Comparison of ENCODE assay signal across 10 cellular contexts in genomic region chr3:36991147-36991546, GRCh38. TPM values are rescaled to one million over a fixed set of nuclear protein-coding genes. Genes with fewer than 3 reads are reported as not detected.
DNase-seq lines count a peak whose midpoint lies in the region; ATAC-seq and TF ChIP-seq lines count a peak whose summit lies in the region.
"Had no signal": no experiment of that assay in that cellular context is flagged by ENCODE, and none has a peak within 500 bp of the region (broad histone marks: within the 10 kb centered on the region; RNA-seq: fewer than 3 reads in every experiment).

No MANE protein-coding gene starts in this region.

- intact Hi-C loops in Right ventricle myocardium superior (cut with DNase I): no loop called here
- intact Hi-C loops in ascending aorta (cut with DNase I): loop anchor here (5.0 to 10.0 kb wide), 2 partner anchors 61 to 1144 kb away; partner anchors contain the start of genes ACAA1 and MYD88

- H3K4me3 ChIP-seq in cardiac muscle cell: peak overlapping the region; percentile 69
- H3K4me3 ChIP-seq in ascending aorta: peak overlapping the region; percentile 70 to 81
- H3K4me3 ChIP-seq in mesendoderm (ENCODE audit: low read length): peak overlapping the region; percentile 12
- H3K4me3 ChIP-seq in upper lobe of left lung: peak overlapping the region in 3 of 4 donors; percentile 61 to 76 (median 61)

- no peak for DNase-seq in cardiac muscle cell (ENCODE audit: low read depth in 1 of 2, low spot score in 1 of 2)
- no peak for DNase-seq in Right ventricle myocardium superior
- no peak for DNase-seq in ascending aorta (ENCODE audit: low spot score in 2 of 2)
- no peak for DNase-seq in mesendoderm
- DNase-seq in upper lobe of left lung: no peak
- DNase-seq in NCI-H82 (lab: John Stamatoyannopoulos, UW): no peak
- DNase-seq in NCI-H1048 (lab: John Stamatoyannopoulos, UW): no peak
- DNase-seq: DMS 273 treated with DMSO at 0.1 percent for 48 hours, pancreas had no signal

- H3K27ac ChIP-seq in cardiac muscle cell: peak overlapping the region; percentile 98
- H3K27ac ChIP-seq in ascending aorta: peak overlapping the region; percentile 99
- no peak overlapping the region for H3K27ac ChIP-seq in mesendoderm (ENCODE audit: low read depth, low read length)
- H3K27ac ChIP-seq in upper lobe of left lung: peak overlapping the region; percentile 95 to 100 (median 99)

- H3K4ac ChIP-seq in mesendoderm (ENCODE audit: low read depth, low read length): no peak overlapping the region

- H3K23ac ChIP-seq in mesendoderm (ENCODE audit: low read length): no peak overlapping the region

- H3K4me2 ChIP-seq in mesendoderm (ENCODE audit: low read length): peak overlapping the region; percentile 82

- H3K9me3 ChIP-seq in cardiac muscle cell (ENCODE audit: low read depth) (no peaks in the 10 kb centered on the region), ascending aorta (no peaks in the 10 kb centered on the region), upper lobe of left lung (no peaks in the 10 kb centered on the region)
- H3K9me3 ChIP-seq: pancreas had no signal

- no peak for ATAC-seq in Right ventricle myocardium superior (ENCODE audit: poor library complexity)
- no peak for ATAC-seq in upper lobe of left lung (ENCODE audit: low FRiP score in 2 of 2)
- ATAC-seq in HG03025 (IDR thresholded peaks at IDR 0.05; ENCODE audit: low FRiP score, unreplicated experiment): no peak
- ATAC-seq: pancreas had no signal

- no CpG with 5 or more reads among the region's 3 CpGs for WGBS in mesendoderm (ENCODE audit: extremely low coverage, insufficient coverage, low lambda C conversion rate)
- WGBS in upper lobe of left lung, 2 donors: 58% methylated on average over 3 of the region's 3 CpGs

- peaks cover 33% of the 10 kb centered on the region for H3K79me2 ChIP-seq in mesendoderm (ENCODE audit: control insufficient read depth, insufficient read depth, low read length)

- H2BK15ac ChIP-seq in mesendoderm (replicated peaks; ENCODE audit: low read depth): no peak overlapping the region

- no peak for TF ChIP-seq POLR2A in upper lobe of left lung (IDR thresholded peaks at IDR 0.05)

- H2BK120ac ChIP-seq in mesendoderm (ENCODE audit: low read depth, low read length): no peak overlapping the region

- no peaks in the 10 kb centered on the region for H3K27me3 ChIP-seq in cardiac muscle cell
- H3K27me3 ChIP-seq in ascending aorta: no peaks in the 10 kb centered on the region
- H3K27me3 ChIP-seq in mesendoderm (ENCODE audit: insufficient read depth, low read length, poor library complexity): no peaks in the 10 kb centered on the region
- no peaks in the 10 kb centered on the region for H3K27me3 ChIP-seq in upper lobe of left lung
- H3K27me3 ChIP-seq: pancreas had no signal

- H3K36me3 ChIP-seq in cardiac muscle cell: peaks cover 11% of the 10 kb centered on the region
- H3K36me3 ChIP-seq in ascending aorta: peaks cover 17 to 18% of the 10 kb centered on the region in 2 donors
- no peaks in the 10 kb centered on the region for H3K36me3 ChIP-seq in mesendoderm (ENCODE audit: control insufficient read depth, insufficient read depth, low read length)
- H3K36me3 ChIP-seq in upper lobe of left lung: peaks cover 4 to 18% (median 9%) of the 10 kb centered on the region in 4 donors

- H3K4me1 ChIP-seq in cardiac muscle cell (ENCODE audit: low read depth): peaks cover 42% of the 10 kb centered on the region
- H3K4me1 ChIP-seq in ascending aorta: peaks cover 17 to 42% of the 10 kb centered on the region in 2 donors
- peaks cover 11% of the 10 kb centered on the region for H3K4me1 ChIP-seq in mesendoderm (ENCODE audit: control insufficient read depth, low read depth, low read length)
- peaks cover 42 to 58% (median 49%) of the 10 kb centered on the region in 4 donors for H3K4me1 ChIP-seq in upper lobe of left lung

- peaks cover 7% of the 10 kb centered on the region for H3K79me1 ChIP-seq in mesendoderm (ENCODE audit: low read length)

- TF ChIP-seq EP300 in upper lobe of left lung (IDR thresholded peaks at IDR 0.05): no peak

- H2BK5ac ChIP-seq in mesendoderm (ENCODE audit: low read length): no peak overlapping the region

- peak overlapping the region; percentile 99 for H3K9ac ChIP-seq in mesendoderm (ENCODE audit: low read length)

- H2AK5ac ChIP-seq in mesendoderm (ENCODE audit: low read length): no peak overlapping the region

- H3K18ac ChIP-seq in mesendoderm (ENCODE audit: low read length): no peak overlapping the region

- H4K5ac ChIP-seq in mesendoderm (ENCODE audit: low read length): no peak overlapping the region

- H3K56ac ChIP-seq in mesendoderm (ENCODE audit: low read length): peak overlapping the region; percentile 71

- no peak for TF ChIP-seq CTCF in cardiac muscle cell (IDR thresholded peaks at IDR 0.05; ENCODE audit: low read depth, low read length)
- TF ChIP-seq CTCF in ascending aorta (IDR thresholded peaks at IDR 0.05): no peak
- no peak for TF ChIP-seq CTCF in upper lobe of left lung (IDR thresholded peaks at IDR 0.05)

- H4K8ac ChIP-seq in mesendoderm (ENCODE audit: low read depth, low read length): no peak overlapping the region

RNA-seq across cellular contexts. Expression of gene EPM2AIP1, which starts 1.8 kb away (rescaled TPM):
- total RNA-seq in cardiac muscle cell (24.2 and 30.7 TPM in 2 replicates), Right ventricle myocardium superior (17.9 TPM), ascending aorta (1.9 TPM), upper lobe of left lung (10 to 100 TPM; 12.5 to 44.0 (median 18.1) TPM)
- polyA plus RNA-seq in cardiac muscle cell: 34.8 and 38.0 TPM in 2 replicates
- polyA plus RNA-seq in mesendoderm (2013, experiment 1 of 2): 6.6 TPM
- polyA plus RNA-seq in mesendoderm (2013, experiment 2 of 2): 6.6 TPM

RNA-seq across cellular contexts. Expression of gene MLH1, which starts 2.2 kb away (rescaled TPM):
- total RNA-seq in cardiac muscle cell (63.1 and 114 TPM in 2 replicates), Right ventricle myocardium superior (42.7 TPM), ascending aorta (18.0 TPM), upper lobe of left lung (10 to 100 TPM; 31.7 to 97.4 (median 37.2) TPM)
- 35.2 and 51.6 TPM in 2 replicates for polyA plus RNA-seq in cardiac muscle cell
- 35.9 TPM for polyA plus RNA-seq in mesendoderm (2013, experiment 1 of 2)
- polyA plus RNA-seq in mesendoderm (2013, experiment 2 of 2): 35.5 TPM

RNA-seq across cellular contexts. Expression of gene TRANK1, which starts 46.3 kb away (rescaled TPM):
- total RNA-seq in cardiac muscle cell (4.4 and 8.2 TPM in 2 replicates), Right ventricle myocardium superior (3.4 TPM), ascending aorta (14.8 TPM), upper lobe of left lung (10 to 100 TPM; 10.6 to 39.8 (median 28.1) TPM)
- 1.9 and 4.4 TPM in 2 replicates for polyA plus RNA-seq in cardiac muscle cell
- polyA plus RNA-seq in mesendoderm (2013, experiment 1 of 2): 1.0 TPM
- polyA plus RNA-seq in mesendoderm (2013, experiment 2 of 2): 1.1 TPM

Comparison
In these comparisons a context has a peak if more than half of its experiments do, and no peak if none do; other contexts are left out.
1. H3K4me3 ChIP-seq: peak in every context shown above with its lines; median percentile 76 in ascending aorta; 69 in cardiac muscle cell; 61 in upper lobe of left lung; 12 in mesendoderm.